Comparison of ENCODE assay signal across 8 cellular contexts in the genomic region with DNA sequence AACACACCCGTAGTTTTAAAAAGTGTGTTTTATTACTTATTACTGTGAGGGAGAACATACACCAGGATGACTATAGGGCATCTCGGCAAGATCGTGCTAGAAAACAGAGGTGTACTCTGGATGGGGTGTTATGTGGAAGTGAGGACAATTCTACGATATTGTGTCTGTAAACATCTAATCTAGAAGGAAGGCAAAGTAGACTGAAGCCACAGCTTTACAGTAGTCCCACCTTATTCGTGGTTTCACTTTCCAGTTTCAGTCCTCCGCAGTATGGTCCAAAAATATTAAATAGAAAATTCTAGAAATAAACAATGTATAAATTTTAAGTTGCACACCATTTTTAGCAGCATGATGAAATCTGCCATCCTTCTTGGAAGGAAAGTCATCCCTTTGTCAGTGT.
"Had no signal": no experiment of that assay in that cellular context is flagged by ENCODE, and none has a peak within 500 bp of the region (broad histone marks: within the 10 kb centered on the region; RNA-seq: fewer than 3 reads in every experiment).

No MANE protein-coding gene starts in this region.

- H3K27ac ChIP-seq: HL-60 had no signal

- DNase-seq: IMR-90, KBM-7, KG1 had no signal

- H3K4me1 Mint-ChIP-seq: IgD-negative memory B cell had no signal

- ATAC-seq: HepG2, K562 had no signal

- H3K27me3 Mint-ChIP-seq: IgD-negative memory B cell had no signal

- H3K36me3 Mint-ChIP-seq: IgD-negative memory B cell had no signal

- FAIRE-seq: HepG2, HTR-8/SVneo, K562 had no signal

- H3K4me3 ChIP-seq: K562 had no signal

- H3K4me3 Mint-ChIP-seq: IgD-negative memory B cell had no signal
